12 cellular contexts compared by ENCODE assay signal in genomic region chr15:64459382-64459781, GRCh38. TPM values are rescaled to one million over a fixed set of nuclear protein-coding genes. Genes with fewer than 3 reads are reported as not detected.
DNase-seq lines count a peak whose midpoint lies in the region; ATAC-seq and TF ChIP-seq lines count a peak whose summit lies in the region.
"Had no signal": no experiment of that assay in that cellular context is flagged by ENCODE, and none has a peak within 500 bp of the region (broad histone marks: within the 10 kb centered on the region; RNA-seq: fewer than 3 reads in every experiment).

No MANE protein-coding gene starts in this region.

- POLR2A ChIA-PET in HCT116 (lab: Charles Lee) = interaction anchor here (1.3 kb wide), 1 partner anchor 15 kb away, joined by 8 read pairs; no protein-coding TSS in a partner anchor
- POLR2A ChIA-PET in naive thymus-derived CD4-positive, alpha-beta T cell (lab: Charles Lee) = interaction anchor here (0.6 to 1.8 kb wide), 6 partner anchors 9 to 179 kb away, joined by 3 to 12 read pairs (median 4); no protein-coding TSS in a partner anchor

- no peak for ATAC-seq in HCT116
- no peak for ATAC-seq in naive thymus-derived CD4-positive, alpha-beta T cell
- ATAC-seq in mucosa of descending colon = no peak

- no peaks in the 10 kb centered on the region for H3K27me3 ChIP-seq in HCT116 (ENCODE audit: insufficient read depth, low read length)
- no peaks in the 10 kb centered on the region for H3K27me3 ChIP-seq in naive thymus-derived CD4-positive, alpha-beta T cell (ENCODE audit: control insufficient read depth in 2 of 2, insufficient read depth in 2 of 2, low read length in 2 of 2)
- H3K27me3 ChIP-seq: MG63 had no signal

- no peak for TF ChIP-seq RAD21 in HCT116 (IDR thresholded peaks at IDR 0.05; ENCODE audit: low read depth)

- peak overlapping the region; percentile 89 to 97 for H3K4me3 Mint-ChIP-seq in CD14-positive monocyte
- H3K4me3 Mint-ChIP-seq in activated naive CD8-positive, alpha-beta T cell treated with anti-CD3 and anti-CD28 coated beads for 36 hours = peak overlapping the region; percentile 90
- H3K4me3 Mint-ChIP-seq in naive thymus-derived CD4-positive, alpha-beta T cell = peak overlapping the region; percentile 84 to 96 (median 90)

- 0 out of 2 replicates have a peak, but pooled peaks cover 3% of the 10 kb centered on the region for H3K9me2 ChIP-seq in HCT116 (ENCODE audit: insufficient read depth)

- TF ChIP-seq CTCF in CD14-positive monocyte (IDR thresholded peaks at IDR 0.05) (no peak), HCT116 (IDR thresholded peaks at IDR 0.05 in 2 of 3, conservative IDR thresholded peaks at IDR 0.05 in 1 of 3; ENCODE audit: borderline replicate concordance in 1 of 3, insufficient read depth in 1 of 3, low read depth in 2 of 3, low read length in 2 of 3) (no peak), mucosa of descending colon (IDR thresholded peaks at IDR 0.05) (no peak)

- H3K27me3 Mint-ChIP-seq in CD14-positive monocyte (ENCODE audit: low read depth in 3 of 3) = no peaks in the 10 kb centered on the region
- no peaks in the 10 kb centered on the region for H3K27me3 Mint-ChIP-seq in activated naive CD8-positive, alpha-beta T cell treated with anti-CD3 and anti-CD28 coated beads for 36 hours
- H3K27me3 Mint-ChIP-seq in naive thymus-derived CD4-positive, alpha-beta T cell = no peaks in the 10 kb centered on the region

- H3K36me3 ChIP-seq in HCT116 (ENCODE audit: control insufficient read depth in 1 of 2, insufficient read depth in 2 of 2, low read length in 2 of 2) (peaks cover 0 to 5% of the 10 kb centered on the region in 2 experiments; a peak in 1 of 4 replicates), mucosa of descending colon (ENCODE audit: low read depth) (no peaks in the 10 kb centered on the region)
- H3K36me3 ChIP-seq in naive thymus-derived CD4-positive, alpha-beta T cell (ENCODE audit: control insufficient read depth in 2 of 3, insufficient read depth in 3 of 3, low read length in 3 of 3) = no peaks in the 10 kb centered on the region

- intact Hi-C loops in CD14-positive monocyte (cut with micrococcal nuclease) = loop anchor here in 1 of 2 donors (5.0 kb wide), 1 partner anchor 957 kb away; the partner anchor contains the start of gene USP3
- intact Hi-C loops in HCT116 (cut with micrococcal nuclease) = no loop called here
- intact Hi-C loops in naive thymus-derived CD4-positive, alpha-beta T cell (cut with micrococcal nuclease) = loop anchor here in 1 of 2 donors (2.0 kb wide), 1 partner anchor 15 kb away; no protein-coding TSS in a partner anchor
- intact Hi-C loops in mucosa of descending colon (cut with DNase I, micrococcal nuclease) = no loop called here
- intact Hi-C loops in posterior cingulate gyrus (cut with DNase I) = no loop called here

- peaks cover 32% of the 10 kb centered on the region for H3K79me2 ChIP-seq in HCT116 (ENCODE audit: insufficient read depth, low read length)

- no peaks in the 10 kb centered on the region for H3K9me3 Mint-ChIP-seq in CD14-positive monocyte
- no peaks in the 10 kb centered on the region for H3K9me3 Mint-ChIP-seq in activated naive CD8-positive, alpha-beta T cell treated with anti-CD3 and anti-CD28 coated beads for 36 hours
- no peaks in the 10 kb centered on the region for H3K9me3 Mint-ChIP-seq in naive thymus-derived CD4-positive, alpha-beta T cell

- H2AFZ ChIP-seq in HCT116 (ENCODE audit: low read depth, low read length, poor library complexity, severe bottlenecking) = peak overlapping the region; percentile 78

- H3K36me3 Mint-ChIP-seq in CD14-positive monocyte = peaks cover 0 to 3% of the 10 kb centered on the region in 2 donors
- H3K36me3 Mint-ChIP-seq in activated naive CD8-positive, alpha-beta T cell treated with anti-CD3 and anti-CD28 coated beads for 36 hours = peaks cover 28% of the 10 kb centered on the region
- peaks cover 0 to 11% (median 0%) of the 10 kb centered on the region in 5 donors for H3K36me3 Mint-ChIP-seq in naive thymus-derived CD4-positive, alpha-beta T cell

- RAD21 ChIA-PET in HCT116 (lab: Charles Lee; ENCODE audit: low non-redundant PET in 1 of 2, low total read pairs in 2 of 2, uncharacterized antibody in 2 of 2, unreplicated experiment in 2 of 2) = no interaction called here

- H3K4me1 Mint-ChIP-seq in CD14-positive monocyte = peaks cover 80% of the 10 kb centered on the region
- peaks cover 76% of the 10 kb centered on the region for H3K4me1 Mint-ChIP-seq in activated naive CD8-positive, alpha-beta T cell treated with anti-CD3 and anti-CD28 coated beads for 36 hours
- H3K4me1 Mint-ChIP-seq in naive thymus-derived CD4-positive, alpha-beta T cell = peaks cover 55 to 90% (median 81%) of the 10 kb centered on the region in 7 donors

- peaks cover 16 to 19% of the 10 kb centered on the region in 2 experiments for H3K4me1 ChIP-seq in HCT116 (ENCODE audit: control insufficient read depth in 1 of 2, insufficient read depth in 2 of 2, low read length in 2 of 2)
- peaks cover 22 to 63% of the 10 kb centered on the region in 2 donors for H3K4me1 ChIP-seq in naive thymus-derived CD4-positive, alpha-beta T cell (ENCODE audit: control insufficient read depth in 2 of 2, insufficient read depth in 2 of 2, low read length in 2 of 2)
- H3K4me1 ChIP-seq in mucosa of descending colon (ENCODE audit: low read depth) = peaks cover 12% of the 10 kb centered on the region

- no TSS peak for BruUV-seq in HCT116 (replicated peaks; lab: Mats Ljungman, UMichigan)

- peak overlapping the region; percentile 84 for H3K4me2 ChIP-seq in HCT116 (ENCODE audit: low read length)

- no peaks in the 10 kb centered on the region; the same call in 1 of the 2 replicates for H4K20me1 ChIP-seq in HCT116 (ENCODE audit: insufficient read depth)

- no peak overlapping the region for H3K27ac ChIP-seq in HCT116 (ENCODE audit: low read depth, low read length)
- H3K27ac ChIP-seq in naive thymus-derived CD4-positive, alpha-beta T cell (ENCODE audit: low read depth, low read length) = peak overlapping the region; percentile 70

- DNase-seq in CD14-positive monocyte (ENCODE audit: low spot score) (no peak), HCT116 (ENCODE audit: low read depth, low spot score) (no peak), mucosa of descending colon (no peak), GM19240 (ENCODE audit: insufficient read length, low spot score) (no peak), AML-193 (lab: John Stamatoyannopoulos, UW) (no peak), posterior cingulate gyrus (no peak)
- no peak for DNase-seq in activated naive CD8-positive, alpha-beta T cell treated with anti-CD3 and anti-CD28 coated beads for 36 hours
- DNase-seq in naive thymus-derived CD4-positive, alpha-beta T cell = no peak
- DNase-seq: activated gamma-delta T cell treated with Interleukin-2 at 50 U/mL for 16 hours, DMS79, MG63, NCI-H774 had no signal

- no peak for TF ChIP-seq POLR2A in HCT116 (IDR thresholded peaks at IDR 0.05; ENCODE audit: borderline replicate concordance, extremely low read depth, insufficient read depth, insufficient read length)

- CTCF ChIA-PET in HCT116 (lab: Charles Lee) = no interaction called here
- CTCF ChIA-PET in naive thymus-derived CD4-positive, alpha-beta T cell (lab: Charles Lee) = interaction anchor here (0.7 to 1.9 kb wide), 4 partner anchors 32 to 228 kb away, joined by 3 to 6 read pairs (median 4); no protein-coding TSS in a partner anchor

- H3K4me3 ChIP-seq in HCT116 (replicated peaks in 1 of 2; ENCODE audit: low read depth in 1 of 2, low read length in 2 of 2) (peak overlapping the region in 1 of 2 experiments; percentile 65; a peak in 2 of 4 replicates), mucosa of descending colon (no peak overlapping the region)
- no peak overlapping the region for H3K4me3 ChIP-seq in naive thymus-derived CD4-positive, alpha-beta T cell (ENCODE audit: low read length)

- peak overlapping the region in 1 of 7 donors; percentile 8 for H3K27ac Mint-ChIP-seq in CD14-positive monocyte
- H3K27ac Mint-ChIP-seq in activated naive CD8-positive, alpha-beta T cell treated with anti-CD3 and anti-CD28 coated beads for 36 hours = peak overlapping the region; percentile 94
- peak overlapping the region; percentile 62 to 92 (median 90) for H3K27ac Mint-ChIP-seq in naive thymus-derived CD4-positive, alpha-beta T cell

- H3K9ac ChIP-seq in HCT116 (ENCODE audit: low read length) = peak overlapping the region; percentile 55

- H3K9me3 ChIP-seq in HCT116 (ENCODE audit: control insufficient read depth in 1 of 2, insufficient read depth in 1 of 2, low read depth in 1 of 2, low read length in 2 of 2) (no peaks in the 10 kb centered on the region), mucosa of descending colon (no peaks in the 10 kb centered on the region)
- no peaks in the 10 kb centered on the region for H3K9me3 ChIP-seq in naive thymus-derived CD4-positive, alpha-beta T cell (ENCODE audit: control insufficient read depth in 2 of 3, low read length in 3 of 3)
- H3K9me3 ChIP-seq: MG63 had no signal

TF ChIP-seq in HCT116, 20 proteins besides CTCF, POLR2A, EP300 and RAD21 (continues in another document):
- TF ChIP-seq SIN3A (IDR thresholded peaks at IDR 0.05; ENCODE audit: low read depth) = no peak
- TF ChIP-seq SP1 (IDR thresholded peaks at IDR 0.05; ENCODE audit: low read depth) = no peak
- TF ChIP-seq EZH2phosphoT487 (IDR thresholded peaks at IDR 0.05; ENCODE audit: borderline replicate concordance) = no peak
- no peak for TF ChIP-seq POLR2AphosphoS5 (IDR thresholded peaks at IDR 0.05; ENCODE audit: low read depth, low read length)
- no peak for TF ChIP-seq CEBPB (IDR thresholded peaks at IDR 0.05; ENCODE audit: low read depth)
- TF ChIP-seq ATF3 (IDR thresholded peaks at IDR 0.05) = no peak

RNA-seq across cellular contexts. Expression of gene ZNF609, which starts 1.0 kb away (rescaled TPM):
- polyA plus RNA-seq in CD14-positive monocyte = 1 to 10 TPM; 1.3 to 1.7 TPM
- total RNA-seq in HCT116 (2021; ENCODE audit: unreplicated experiment) (31.0 TPM), mucosa of descending colon (10 to 100 TPM; 25.4 to 49.2 (median 29.5) TPM)
- 20.1 and 31.0 TPM in 2 replicates for polyA plus RNA-seq in HCT116 (2012)
- total RNA-seq in activated naive CD8-positive, alpha-beta T cell treated with anti-CD3 and anti-CD28 coated beads for 36 hours = 10 to 100 TPM; 32.4 to 35.3 TPM
- total RNA-seq in naive thymus-derived CD4-positive, alpha-beta T cell = 10 to 100 TPM; 55.0 to 89.1 (median 78.3) TPM
- polyA plus RNA-seq in naive thymus-derived CD4-positive, alpha-beta T cell = 10 to 100 TPM; 10.1 to 11.7 TPM
